In the genomic region with DNA sequence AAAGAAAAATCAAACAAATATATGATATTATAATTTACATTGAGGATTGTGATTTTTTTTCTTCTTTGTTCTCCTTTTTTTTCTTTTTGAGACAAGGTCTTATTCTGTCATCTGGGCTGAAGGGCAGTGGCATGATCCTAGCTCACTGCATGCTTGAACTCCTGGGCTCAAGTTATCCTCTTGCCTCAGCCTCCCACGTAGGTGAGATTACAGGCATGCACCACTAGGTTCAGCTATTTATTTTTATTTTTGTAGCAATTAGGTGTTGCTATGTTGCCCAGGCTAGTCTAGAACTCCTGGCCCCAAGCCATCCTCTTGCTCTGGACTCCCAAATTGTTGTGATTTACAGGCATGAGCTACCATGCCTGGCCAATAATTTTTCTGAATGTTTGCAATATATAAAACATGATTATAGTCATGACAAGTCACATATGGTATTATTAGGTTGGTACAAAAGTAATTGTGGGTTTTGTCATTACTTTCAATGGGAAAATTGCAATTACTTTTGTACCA, we compare ENCODE assay signal across 27 cellular contexts.
"Had no signal": no experiment of that assay in that cellular context is flagged by ENCODE, and none has a peak within 500 bp of the region (broad histone marks: within the 10 kb centered on the region; RNA-seq: fewer than 3 reads in every experiment).

No MANE protein-coding gene starts in this region.

- H3K4me3 Mint-ChIP-seq: mesothelial cell of epicardium; naive B cell; nephron progenitor cell; stimulated activated effector memory CD8-positive, alpha-beta T cell treated with anti-CD3 and anti-CD28 coated beads, Interleukin-12 subunit alpha, Interleukin-12 subunit beta, amount 100 ng/mL, for 72 hours; type B pancreatic cell had no signal

- H3K4me1 ChIP-seq: colonic mucosa, esophagus squamous epithelium, heart right ventricle, left lung, prostate gland, sigmoid colon, stomach had no signal

- H3K27me3 ChIP-seq: colonic mucosa, esophagus squamous epithelium, heart right ventricle, left lung, sigmoid colon, stomach, thyroid gland had no signal

- H3K27ac Mint-ChIP-seq: mesothelial cell of epicardium; naive B cell; nephron progenitor cell; stimulated activated effector memory CD8-positive, alpha-beta T cell treated with anti-CD3 and anti-CD28 coated beads, Interleukin-12 subunit alpha, Interleukin-12 subunit beta, amount 100 ng/mL, for 72 hours; type B pancreatic cell had no signal

- H3K4me1 Mint-ChIP-seq: naive B cell; stimulated activated effector memory CD8-positive, alpha-beta T cell treated with anti-CD3 and anti-CD28 coated beads, Interleukin-12 subunit alpha, Interleukin-12 subunit beta, amount 100 ng/mL, for 72 hours had no signal

- H3K36me3 ChIP-seq: colonic mucosa, esophagus squamous epithelium, heart right ventricle, left lung, prostate gland, sigmoid colon, stomach, thyroid gland had no signal

- H3K27me3 Mint-ChIP-seq: naive B cell, type B pancreatic cell had no signal

- H3K36me3 Mint-ChIP-seq: mesothelial cell of epicardium; naive B cell; stimulated activated effector memory CD8-positive, alpha-beta T cell treated with anti-CD3 and anti-CD28 coated beads, Interleukin-12 subunit alpha, Interleukin-12 subunit beta, amount 100 ng/mL, for 72 hours; type B pancreatic cell had no signal

- DNase-seq: colonic mucosa; dermis blood vessel endothelial cell; effector memory CD4-positive, alpha-beta T cell; erythroblast; esophagus squamous epithelium; foreskin melanocyte; glutamatergic neuron; heart right ventricle; hippocampal formation; left lung; mesenchymal stem cell; mucosa of descending colon; naive B cell; nephron progenitor cell; nucleus accumbens; right cardiac atrium; sigmoid colon; stimulated activated CD4-positive, alpha-beta T cell treated with anti-CD3 and anti-CD28 coated beads, Interleukin-2, amount 100 ng/mL, for 24 hours; stimulated activated CD4-positive, alpha-beta T cell treated with anti-CD3 and anti-CD28 coated beads, Interleukin-4, amount 100 ng/mL, for 24 hours; stimulated activated naive CD4-positive, alpha-beta T cell treated with Interleukin-2 at 50 U/mL for 16 hours; stomach had no signal

- H3K4me3 ChIP-seq: colonic mucosa, esophagus squamous epithelium, heart right ventricle, left lung, mucosa of descending colon, prostate gland, sigmoid colon, stomach, thyroid gland had no signal

- H3K9me3 ChIP-seq: colonic mucosa, esophagus squamous epithelium, left lung, mucosa of descending colon, prostate gland, sigmoid colon, stomach, thyroid gland had no signal

- H3K9me3 Mint-ChIP-seq: type B pancreatic cell had no signal

- FAIRE-seq: islet of Langerhans had no signal

- ATAC-seq: heart right ventricle; left lung; mucosa of descending colon; right cardiac atrium; stimulated activated effector memory CD8-positive, alpha-beta T cell treated with anti-CD3 and anti-CD28 coated beads, Interleukin-12 subunit alpha, Interleukin-12 subunit beta, amount 100 ng/mL, for 72 hours had no signal

- H3K27ac ChIP-seq: colonic mucosa, esophagus squamous epithelium, heart right ventricle, left lung, prostate gland, sigmoid colon, stomach, thyroid gland had no signal
